36 cellular contexts compared by ENCODE assay signal in genomic region chr2:220079595-220079994, GRCh38.
"Had no signal": no experiment of that assay in that cellular context is flagged by ENCODE, and none has a peak within 500 bp of the region (broad histone marks: within the 10 kb centered on the region; RNA-seq: fewer than 3 reads in every experiment).

No MANE protein-coding gene starts in this region.

- H3K36me3 ChIP-seq: ascending aorta, cardiac muscle cell had no signal

- FAIRE-seq: bronchial epithelial cell, TTC549 had no signal

- H3K4me3 Mint-ChIP-seq: activated B cell treated with CpG ODN at 0.5 μM for 24 hours; activated CD4-positive, alpha-beta memory T cell treated with anti-CD3 and anti-CD28 coated beads, Interleukin-2, amount 10 ng/mL, durations not matched to agents 7 days and 5 days; activated CD4-positive, alpha-beta T cell treated with anti-CD3 and anti-CD28 coated beads, Interleukin-2, amount 10 ng/mL, durations not matched to agents 7 days and 5 days; activated CD8-positive, alpha-beta memory T cell treated with anti-CD3 and anti-CD28 coated beads, Interleukin-2, amount 10 ng/mL, durations not matched to agents 7 days and 5 days; activated CD8-positive, alpha-beta T cell treated with anti-CD3 and anti-CD28 coated beads, Interleukin-2, amount 10 ng/mL, durations not matched to agents 7 days and 5 days; activated naive CD4-positive, alpha-beta T cell treated with anti-CD3 and anti-CD28 coated beads, Interleukin-2, amount 10 ng/mL, durations not matched to agents 7 days and 5 days; activated naive CD4-positive, alpha-beta T cell treated with anti-CD3 and anti-CD28 coated beads, Interleukin-2, amount 50 U/mL, for 24 hours; activated naive CD8-positive, alpha-beta T cell; activated naive CD8-positive, alpha-beta T cell treated with anti-CD3 and anti-CD28 coated beads, Interleukin-2, amount 10 ng/mL, durations not matched to agents 7 days and 5 days; activated naive CD8-positive, alpha-beta T cell treated with anti-CD3 and anti-CD28 coated beads, Interleukin-2, amount 50 U/mL, for 24 hours; activated T-cell treated with anti-CD3 and anti-CD28 coated beads, Interleukin-2, amount 50 U/mL, for 24 hours; brain; central memory CD8-positive, alpha-beta T cell; T-helper 1 cell treated with Interleukin-12 subunit alpha and Interleukin-12 subunit beta and Interleukin-4 antibody, amounts not matched to agents 30 μg/mL and 1 μg/mL, for 36 hours; T-helper 2 cell treated with Interferon-gamma antibody and Interleukin-4, amounts not matched to agents 5 μg/mL and 100 μg/mL, for 36 hours had no signal

- H3K4me3 ChIP-seq: ascending aorta, cardiac muscle cell had no signal

- H3K9me3 Mint-ChIP-seq: activated B cell treated with CpG ODN at 0.5 μM for 24 hours; activated CD4-positive, alpha-beta memory T cell treated with anti-CD3 and anti-CD28 coated beads, Interleukin-2, amount 10 ng/mL, durations not matched to agents 7 days and 5 days; activated CD4-positive, alpha-beta T cell treated with anti-CD3 and anti-CD28 coated beads, Interleukin-2, amount 10 ng/mL, durations not matched to agents 7 days and 5 days; activated naive CD4-positive, alpha-beta T cell treated with anti-CD3 and anti-CD28 coated beads, Interleukin-2, amount 10 ng/mL, durations not matched to agents 7 days and 5 days; activated naive CD4-positive, alpha-beta T cell treated with anti-CD3 and anti-CD28 coated beads, Interleukin-2, amount 50 U/mL, for 24 hours; activated naive CD8-positive, alpha-beta T cell treated with anti-CD3 and anti-CD28 coated beads, Interleukin-2, amount 10 ng/mL, durations not matched to agents 7 days and 5 days; activated naive CD8-positive, alpha-beta T cell treated with anti-CD3 and anti-CD28 coated beads, Interleukin-2, amount 50 U/mL, for 24 hours; activated T-cell treated with anti-CD3 and anti-CD28 coated beads, Interleukin-2, amount 50 U/mL, for 24 hours; activated T-helper 2 cell treated with anti-CD3 and anti-CD28 coated beads, Interferon-gamma antibody, Interleukin-2, Interleukin-4, amounts not matched to agents 10 μg/mL and 5 μg/mL and 100 μg/mL, durations not matched to agents 14 hours and 24 hours and 36 hours; central memory CD8-positive, alpha-beta T cell; T-helper 1 cell treated with Interleukin-12 subunit alpha and Interleukin-12 subunit beta and Interleukin-4 antibody, amounts not matched to agents 30 μg/mL and 1 μg/mL, for 36 hours; T-helper 2 cell treated with Interferon-gamma antibody and Interleukin-4, amounts not matched to agents 5 μg/mL and 100 μg/mL, for 36 hours had no signal

- H3K27ac ChIP-seq: cardiac muscle cell, VCaP had no signal

- H3K4me1 Mint-ChIP-seq: activated B cell treated with CpG ODN at 0.5 μM for 24 hours; activated CD4-positive, alpha-beta memory T cell treated with anti-CD3 and anti-CD28 coated beads, Interleukin-2, amount 10 ng/mL, durations not matched to agents 7 days and 5 days; activated CD4-positive, alpha-beta T cell treated with anti-CD3 and anti-CD28 coated beads, Interleukin-2, amount 10 ng/mL, durations not matched to agents 7 days and 5 days; activated CD8-positive, alpha-beta memory T cell treated with anti-CD3 and anti-CD28 coated beads, Interleukin-2, amount 10 ng/mL, durations not matched to agents 7 days and 5 days; activated naive CD4-positive, alpha-beta T cell treated with anti-CD3 and anti-CD28 coated beads, Interleukin-2, amount 10 ng/mL, durations not matched to agents 7 days and 5 days; activated naive CD4-positive, alpha-beta T cell treated with anti-CD3 and anti-CD28 coated beads, Interleukin-2, amount 50 U/mL, for 24 hours; activated naive CD8-positive, alpha-beta T cell treated with anti-CD3 and anti-CD28 coated beads, Interleukin-2, amount 10 ng/mL, durations not matched to agents 7 days and 5 days; activated naive CD8-positive, alpha-beta T cell treated with anti-CD3 and anti-CD28 coated beads, Interleukin-2, amount 50 U/mL, for 24 hours; central memory CD8-positive, alpha-beta T cell had no signal

- H3K36me3 Mint-ChIP-seq: activated CD8-positive, alpha-beta memory T cell treated with anti-CD3 and anti-CD28 coated beads, Interleukin-2, amount 10 ng/mL, durations not matched to agents 7 days and 5 days; activated naive CD4-positive, alpha-beta T cell treated with anti-CD3 and anti-CD28 coated beads, Interleukin-2, amount 10 ng/mL, durations not matched to agents 7 days and 5 days; activated naive CD4-positive, alpha-beta T cell treated with anti-CD3 and anti-CD28 coated beads, Interleukin-2, amount 50 U/mL, for 24 hours; activated naive CD8-positive, alpha-beta T cell; activated naive CD8-positive, alpha-beta T cell treated with anti-CD3 and anti-CD28 coated beads, Interleukin-2, amount 10 ng/mL, durations not matched to agents 7 days and 5 days; brain had no signal

- H3K27me3 Mint-ChIP-seq: activated B cell treated with CpG ODN at 0.5 μM for 24 hours; activated CD4-positive, alpha-beta memory T cell treated with anti-CD3 and anti-CD28 coated beads, Interleukin-2, amount 10 ng/mL, durations not matched to agents 7 days and 5 days; activated CD4-positive, alpha-beta T cell treated with anti-CD3 and anti-CD28 coated beads, Interleukin-2, amount 10 ng/mL, durations not matched to agents 7 days and 5 days; activated CD8-positive, alpha-beta memory T cell treated with anti-CD3 and anti-CD28 coated beads, Interleukin-2, amount 10 ng/mL, durations not matched to agents 7 days and 5 days; activated naive CD4-positive, alpha-beta T cell treated with anti-CD3 and anti-CD28 coated beads, Interleukin-2, amount 10 ng/mL, durations not matched to agents 7 days and 5 days; activated naive CD8-positive, alpha-beta T cell; activated naive CD8-positive, alpha-beta T cell treated with anti-CD3 and anti-CD28 coated beads, Interleukin-2, amount 10 ng/mL, durations not matched to agents 7 days and 5 days; activated naive CD8-positive, alpha-beta T cell treated with anti-CD3 and anti-CD28 coated beads, Interleukin-2, amount 50 U/mL, for 24 hours; activated T-cell treated with anti-CD3 and anti-CD28 coated beads, Interleukin-2, amount 50 U/mL, for 24 hours; brain; central memory CD8-positive, alpha-beta T cell had no signal

- H3K9me3 ChIP-seq: ascending aorta had no signal

- DNase-seq: activated B cell treated with CpG ODN at 0.5 μM for 24 hours; activated CD4-positive, alpha-beta memory T cell treated with anti-CD3 and anti-CD28 coated beads, Interleukin-2, amount 10 ng/mL, durations not matched to agents 7 days and 5 days; activated CD4-positive, alpha-beta T cell treated with anti-CD3 and anti-CD28 coated beads for 4 hours; activated CD4-positive, alpha-beta T cell treated with anti-CD3 and anti-CD28 coated beads, Interleukin-2, amount 10 ng/mL, durations not matched to agents 7 days and 5 days; activated CD4-positive, alpha-beta T cell treated with anti-CD3 and anti-CD28 coated beads, Interleukin-2, amount 50 U/mL, for 48 hours; activated CD4-positive, CD25-positive, alpha-beta regulatory T cell treated with anti-CD3 and anti-CD28 coated beads, Interleukin-2, amount 50 U/mL, for 72 hours; activated CD8-positive, alpha-beta memory T cell treated with anti-CD3 and anti-CD28 coated beads for 24 hours; activated CD8-positive, alpha-beta memory T cell treated with anti-CD3 and anti-CD28 coated beads, Interleukin-2, amount 10 ng/mL, durations not matched to agents 7 days and 5 days; activated CD8-positive, alpha-beta memory T cell treated with anti-CD3 and anti-CD28 coated beads, Interleukin-2, amount 50 U/mL, for 48 hours; activated CD8-positive, alpha-beta T cell treated with anti-CD3 and anti-CD28 coated beads, Interleukin-2, amount 10 ng/mL, durations not matched to agents 7 days and 5 days; activated effector memory CD4-positive, alpha-beta T cell treated with Interleukin-2 at 50 U/mL for 16 hours; activated gamma-delta T cell; activated naive CD4-positive, alpha-beta T cell treated with anti-CD3 and anti-CD28 coated beads, Interleukin-2, amount 10 ng/mL, durations not matched to agents 7 days and 5 days; activated naive CD4-positive, alpha-beta T cell treated with Interleukin-2 at 50 U/mL for 16 hours; activated naive CD8-positive, alpha-beta T cell treated with anti-CD3 and anti-CD28 coated beads, Interleukin-2, amount 10 ng/mL, durations not matched to agents 7 days and 5 days; activated naive CD8-positive, alpha-beta T cell treated with anti-CD3 and anti-CD28 coated beads, Interleukin-2, amount 50 U/mL, for 24 hours; activated T-cell treated with anti-CD3 and anti-CD28 coated beads, Interleukin-2, amount 50 U/mL, for 24 hours; activated T-cell treated with anti-CD3 and anti-CD28 coated beads, Interleukin-2, amount 50 U/mL, for 48 hours; amygdala; anterior cingulate cortex; caudate nucleus; T-helper 1 cell; T-helper 2 cell; T-helper 9 cell had no signal

- H3K27ac Mint-ChIP-seq: activated B cell treated with CpG ODN at 0.5 μM for 24 hours; activated CD4-positive, alpha-beta memory T cell treated with anti-CD3 and anti-CD28 coated beads, Interleukin-2, amount 10 ng/mL, durations not matched to agents 7 days and 5 days; activated CD4-positive, alpha-beta T cell treated with anti-CD3 and anti-CD28 coated beads, Interleukin-2, amount 10 ng/mL, durations not matched to agents 7 days and 5 days; activated CD8-positive, alpha-beta memory T cell treated with anti-CD3 and anti-CD28 coated beads, Interleukin-2, amount 10 ng/mL, durations not matched to agents 7 days and 5 days; activated CD8-positive, alpha-beta T cell treated with anti-CD3 and anti-CD28 coated beads, Interleukin-2, amount 10 ng/mL, durations not matched to agents 7 days and 5 days; activated naive CD4-positive, alpha-beta T cell treated with anti-CD3 and anti-CD28 coated beads, Interleukin-2, amount 10 ng/mL, durations not matched to agents 7 days and 5 days; activated naive CD4-positive, alpha-beta T cell treated with anti-CD3 and anti-CD28 coated beads, Interleukin-2, amount 50 U/mL, for 24 hours; activated naive CD8-positive, alpha-beta T cell; activated naive CD8-positive, alpha-beta T cell treated with anti-CD3 and anti-CD28 coated beads, Interleukin-2, amount 10 ng/mL, durations not matched to agents 7 days and 5 days; activated naive CD8-positive, alpha-beta T cell treated with anti-CD3 and anti-CD28 coated beads, Interleukin-2, amount 50 U/mL, for 24 hours; activated T-cell treated with anti-CD3 and anti-CD28 coated beads, Interleukin-2, amount 50 U/mL, for 24 hours; activated T-helper 2 cell treated with anti-CD3 and anti-CD28 coated beads, Interferon-gamma antibody, Interleukin-2, Interleukin-4, amounts not matched to agents 10 μg/mL and 5 μg/mL and 100 μg/mL, durations not matched to agents 14 hours and 24 hours and 36 hours; brain; T-helper 1 cell treated with Interleukin-12 subunit alpha and Interleukin-12 subunit beta and Interleukin-4 antibody, amounts not matched to agents 30 μg/mL and 1 μg/mL, for 36 hours; T-helper 2 cell treated with Interferon-gamma antibody and Interleukin-4, amounts not matched to agents 5 μg/mL and 100 μg/mL, for 36 hours had no signal

- ATAC-seq: activated CD8-positive, alpha-beta memory T cell treated with anti-CD3 and anti-CD28 coated beads, Interleukin-2, amount 10 ng/mL, durations not matched to agents 7 days and 5 days; activated CD8-positive, alpha-beta T cell treated with anti-CD3 and anti-CD28 coated beads, Interleukin-2, amount 10 ng/mL, durations not matched to agents 7 days and 5 days; activated naive CD8-positive, alpha-beta T cell treated with anti-CD3 and anti-CD28 coated beads, Interleukin-2, amount 50 U/mL, for 24 hours had no signal

- H3K27me3 ChIP-seq: ascending aorta, cardiac muscle cell had no signal
